Comparison of ENCODE assay signal across 8 cellular contexts in genomic region chr3:177150970-177151627, GRCh38. TPM values are rescaled to one million over a fixed set of nuclear protein-coding genes. Genes with fewer than 3 reads are reported as not detected.
DNase-seq lines count a peak whose midpoint lies in the region; ATAC-seq, FAIRE-seq and TF ChIP-seq lines count a peak whose summit lies in the region.

No MANE protein-coding gene starts in this region.

- peak; percentile 90 for FAIRE-seq in H54 (lab: Jason Lieb, UNC)

- no peak for TF ChIP-seq CTCF in mesothelial cell of epicardium (IDR thresholded peaks at IDR 0.05; ENCODE audit: unreplicated experiment)
- no peak for TF ChIP-seq CTCF in body of pancreas (IDR thresholded peaks at IDR 0.05)

- peak overlapping the region in 2 of 4 donors; percentile 5 to 12 for H3K27ac ChIP-seq in body of pancreas

- no peaks in the 10 kb centered on the region for H3K9me3 Mint-ChIP-seq in activated naive CD4-positive, alpha-beta T cell treated with anti-CD3 and anti-CD28 coated beads, Interleukin-2, amount 50 U/mL, for 24 hours
- no peaks in the 10 kb centered on the region for H3K9me3 Mint-ChIP-seq in activated T-helper 2 cell treated with anti-CD3 and anti-CD28 coated beads, Interferon-gamma antibody, Interleukin-2, Interleukin-4, amounts not matched to agents 10 μg/mL and 5 μg/mL and 100 μg/mL, durations not matched to agents 14 hours and 24 hours and 36 hours
- H3K9me3 Mint-ChIP-seq in mesothelial cell of epicardium, result no peaks in the 10 kb centered on the region

- H3K27me3 ChIP-seq in body of pancreas, result no peaks in the 10 kb centered on the region

- peak overlapping the region; percentile 30 for H3K4me3 Mint-ChIP-seq in activated naive CD4-positive, alpha-beta T cell treated with anti-CD3 and anti-CD28 coated beads, Interleukin-2, amount 50 U/mL, for 24 hours
- peak overlapping the region; percentile 28 for H3K4me3 Mint-ChIP-seq in activated T-helper 2 cell treated with anti-CD3 and anti-CD28 coated beads, Interferon-gamma antibody, Interleukin-2, Interleukin-4, amounts not matched to agents 10 μg/mL and 5 μg/mL and 100 μg/mL, durations not matched to agents 14 hours and 24 hours and 36 hours (ENCODE audit: low read depth)
- H3K4me3 Mint-ChIP-seq in mesothelial cell of epicardium, result no peak overlapping the region

- peaks cover 44% of the 10 kb centered on the region for H3K4me1 ChIP-seq in body of pancreas

- no peaks in the 10 kb centered on the region for H3K9me3 ChIP-seq in body of pancreas

- no peak for TF ChIP-seq POLR2A in H54 (IDR thresholded peaks at IDR 0.05; ENCODE audit: low read depth, low read length)
- TF ChIP-seq POLR2A in body of pancreas (IDR thresholded peaks at IDR 0.05), result no peak

- 72 to 73% methylated on average over 7 of the region's 7 CpGs for WGBS in body of pancreas, 2 donors

- H3K27ac Mint-ChIP-seq in activated naive CD4-positive, alpha-beta T cell treated with anti-CD3 and anti-CD28 coated beads, Interleukin-2, amount 50 U/mL, for 24 hours, result peak overlapping the region; percentile 51
- H3K27ac Mint-ChIP-seq in activated T-helper 2 cell treated with anti-CD3 and anti-CD28 coated beads, Interferon-gamma antibody, Interleukin-2, Interleukin-4, amounts not matched to agents 10 μg/mL and 5 μg/mL and 100 μg/mL, durations not matched to agents 14 hours and 24 hours and 36 hours, result peak overlapping the region; percentile 57
- peak overlapping the region; percentile 92 for H3K27ac Mint-ChIP-seq in mesothelial cell of epicardium

- H3K36me3 ChIP-seq in body of pancreas (replicated peaks in 1 of 2; ENCODE audit: insufficient read depth in 1 of 2, low read depth in 2 of 2), result no peaks in the 10 kb centered on the region

- H3K4me1 Mint-ChIP-seq in activated naive CD4-positive, alpha-beta T cell treated with anti-CD3 and anti-CD28 coated beads, Interleukin-2, amount 50 U/mL, for 24 hours, result peaks cover 70% of the 10 kb centered on the region
- H3K4me1 Mint-ChIP-seq in activated T-helper 2 cell treated with anti-CD3 and anti-CD28 coated beads, Interferon-gamma antibody, Interleukin-2, Interleukin-4, amounts not matched to agents 10 μg/mL and 5 μg/mL and 100 μg/mL, durations not matched to agents 14 hours and 24 hours and 36 hours (ENCODE audit: low read depth), result peaks cover 43% of the 10 kb centered on the region
- H3K4me1 Mint-ChIP-seq in mesothelial cell of epicardium, result peaks cover 44% of the 10 kb centered on the region

- DNase-seq in activated naive CD4-positive, alpha-beta T cell treated with anti-CD3 and anti-CD28 coated beads, Interleukin-2, amount 50 U/mL, for 16 hours, result no peak
- peak; percentile 40 for DNase-seq in H54 (ENCODE audit: insufficient read length, low spot score)
- DNase-seq in LoVo (ENCODE audit: low spot score), result peak; percentile 77
- no peak for DNase-seq in activated T-helper 2 cell treated with anti-CD3 and anti-CD28 coated beads, Interferon-gamma antibody, Interleukin-2, Interleukin-4, amounts not matched to agents 10 μg/mL and 5 μg/mL and 100 μg/mL, durations not matched to agents 14 hours and 24 hours and 36 hours (ENCODE audit: low spot score)
- no peak for DNase-seq in mesothelial cell of epicardium (ENCODE audit: low spot score in 2 of 2, unreplicated experiment in 2 of 2)
- DNase-seq in ureter (ENCODE audit: low spot score), result no peak
- DNase-seq in body of pancreas, result no peak

- H3K36me3 Mint-ChIP-seq in activated naive CD4-positive, alpha-beta T cell treated with anti-CD3 and anti-CD28 coated beads, Interleukin-2, amount 50 U/mL, for 24 hours, result peaks cover 4% of the 10 kb centered on the region
- H3K36me3 Mint-ChIP-seq in activated T-helper 2 cell treated with anti-CD3 and anti-CD28 coated beads, Interferon-gamma antibody, Interleukin-2, Interleukin-4, amounts not matched to agents 10 μg/mL and 5 μg/mL and 100 μg/mL, durations not matched to agents 14 hours and 24 hours and 36 hours (ENCODE audit: low read depth), result peaks cover 18% of the 10 kb centered on the region
- peaks cover 2% of the 10 kb centered on the region for H3K36me3 Mint-ChIP-seq in mesothelial cell of epicardium

- no peak overlapping the region for H3K4me3 ChIP-seq in body of pancreas

- H3K27me3 Mint-ChIP-seq in activated naive CD4-positive, alpha-beta T cell treated with anti-CD3 and anti-CD28 coated beads, Interleukin-2, amount 50 U/mL, for 24 hours, result no peaks in the 10 kb centered on the region
- no peaks in the 10 kb centered on the region for H3K27me3 Mint-ChIP-seq in activated T-helper 2 cell treated with anti-CD3 and anti-CD28 coated beads, Interferon-gamma antibody, Interleukin-2, Interleukin-4, amounts not matched to agents 10 μg/mL and 5 μg/mL and 100 μg/mL, durations not matched to agents 14 hours and 24 hours and 36 hours (ENCODE audit: low read depth)
- no peaks in the 10 kb centered on the region for H3K27me3 Mint-ChIP-seq in mesothelial cell of epicardium (ENCODE audit: low read depth)

- no peak for ATAC-seq in body of pancreas

- intact Hi-C loops in activated T-helper 2 cell treated with anti-CD3 and anti-CD28 coated beads, Interferon-gamma antibody, Interleukin-2, Interleukin-4, amounts not matched to agents 10 μg/mL and 5 μg/mL and 100 μg/mL, durations not matched to agents 14 hours and 24 hours and 36 hours (cut with micrococcal nuclease), result loop anchor here (2.0 kb wide), 1 partner anchor 44 kb away; no protein-coding TSS in a partner anchor
- intact Hi-C loops in body of pancreas (cut with DNase I), result no loop called here

RNA-seq across cellular contexts. Expression of gene TBL1XR1, which starts 46.2 kb away (rescaled TPM):
- 168 and 169 TPM in 2 replicates for total RNA-seq in activated T-helper 2 cell treated with anti-CD3 and anti-CD28 coated beads, Interferon-gamma antibody, Interleukin-2, Interleukin-4, amounts not matched to agents 10 μg/mL and 5 μg/mL and 100 μg/mL, durations not matched to agents 14 hours and 24 hours and 36 hours
- total RNA-seq in mesothelial cell of epicardium (226 to 243 TPM (median 239 TPM) in 3 replicates), ureter (181 TPM), body of pancreas (10 to 100 TPM; 34.3 to 57.9 TPM)

Comparison
In these comparisons a context has a peak if more than half of its experiments do, and no peak if none do; other contexts are left out.
1. DNase-seq: peak in H54 (single experiment) and LoVo (single experiment); none in activated naive CD4-positive, alpha-beta T cell treated with anti-CD3 and anti-CD28 coated beads, Interleukin-2, amount 50 U/mL, for 16 hours (single experiment), activated T-helper 2 cell treated with anti-CD3 and anti-CD28 coated beads, Interferon-gamma antibody, Interleukin-2, Interleukin-4, amounts not matched to agents 10 μg/mL and 5 μg/mL and 100 μg/mL, durations not matched to agents 14 hours and 24 hours and 36 hours (single experiment), mesothelial cell of epicardium (0 of 2), ureter (single experiment) and body of pancreas (0 of 4).
2. Peak in every context shown above with its lines, with median percentiles within 50 percentile points of each other: H3K27ac Mint-ChIP-seq.